In genomic region chr11:123478352-123478986, GRCh38 we compare ENCODE assay signal across 8 cellular contexts. TPM values are rescaled to one million over a fixed set of nuclear protein-coding genes. Genes with fewer than 3 reads are reported as not detected.
DNase-seq lines count a peak whose midpoint lies in the region; ATAC-seq and TF ChIP-seq lines count a peak whose summit lies in the region.

No MANE protein-coding gene starts in this region.

- H3F3A ChIP-seq in SK-N-SH (replicated peaks; ENCODE audit: insufficient read depth): peaks cover 16% of the 10 kb centered on the region

- no peaks in the 10 kb centered on the region for H3K27me3 ChIP-seq in SK-N-SH (ENCODE audit: insufficient read depth)
- peaks cover 5% of the 10 kb centered on the region for H3K27me3 ChIP-seq in mammary epithelial cell (ENCODE audit: insufficient read depth, low read length)

- H3K9me2 ChIP-seq in SK-N-SH: no peaks in the 10 kb centered on the region

- no TSS peak for BruUV-seq in mammary epithelial cell (replicated peaks; lab: Mats Ljungman, UMichigan)

- DNase-seq in activated naive CD4-positive, alpha-beta T cell treated with Interleukin-2 at 50 U/mL for 16 hours: peak; percentile 26
- DNase-seq in activated naive CD4-positive, alpha-beta T cell treated with anti-CD3 and anti-CD28 coated beads, Interleukin-2, amount 50 U/mL, for 16 hours: no peak
- DNase-seq in NCI-H1105 (lab: John Stamatoyannopoulos, UW) (peak; percentile 79), SK-N-SH (peak; percentile 76), mammary epithelial cell (peak; percentile 37), iris pigment epithelial cell (ENCODE audit: low read depth) (peak; percentile 75), smooth muscle cell of the brain vasculature (ENCODE audit: low read depth, low spot score) (peak; percentile 68)

- POLR2A ChIA-PET in SK-N-SH (lab: Yijun Ruan, JAX): interaction anchor here (1.0 kb wide), 1 partner anchor 375 kb away, joined by 3 read pairs; no protein-coding TSS in a partner anchor

- CTCF ChIA-PET in SK-N-SH (lab: Yijun Ruan, JAX): interaction anchor here (0.7 to 9.5 kb wide), 70 partner anchors 9 to 615 kb away, joined by 3 to 198 read pairs (median 4); partner anchors contain the start of gene GRAMD1B
- CTCF ChIA-PET in mammary epithelial cell (lab: Charles Lee; ENCODE audit: low non-redundant PET): interaction anchor here (0.5 to 1.0 kb wide), 2 partner anchors 71 to 206 kb away, joined by 5 to 13 read pairs; no protein-coding TSS in a partner anchor

- no peaks in the 10 kb centered on the region for H3K9me3 ChIP-seq in SK-N-SH
- no peaks in the 10 kb centered on the region for H3K9me3 ChIP-seq in mammary epithelial cell (replicated peaks; ENCODE audit: insufficient read depth, low read length)

- dilution Hi-C loops in mammary epithelial cell (cut with HindIII; ENCODE audit: low sequenced_read_pairs): no loop called here

- no peak overlapping the region for H3K9ac ChIP-seq in SK-N-SH
- no peak overlapping the region for H3K9ac ChIP-seq in mammary epithelial cell (ENCODE audit: insufficient read depth, low read length)

- intact Hi-C loops in mammary epithelial cell (cut with micrococcal nuclease): loop anchor here (1.0 to 5.0 kb wide), 6 partner anchors 71 to 616 kb away; no protein-coding TSS in a partner anchor

- peak overlapping the region in 1 of 2 experiments; percentile 21; a peak in 1 of 4 replicates for H3K27ac ChIP-seq in SK-N-SH (ENCODE audit: low read depth in 2 of 2, low read length in 1 of 2)
- no peak overlapping the region for H3K27ac ChIP-seq in mammary epithelial cell (ENCODE audit: insufficient read depth, low read depth, low read length)

- H2AFZ ChIP-seq in SK-N-SH (ENCODE audit: low read depth) (peak overlapping the region; percentile 71), mammary epithelial cell (ENCODE audit: low read depth, low read length) (peak overlapping the region; percentile 71)

- 24% methylated on average over 5 of the region's 5 CpGs for whole genome bisulfite sequencing in SK-N-SH (ENCODE audit: low lambda C conversion rate)
- 18% methylated on average over 5 of the region's 5 CpGs for WGBS in mammary epithelial cell (ENCODE audit: low coverage, missing lambda C conversion rate)

- ATAC-seq in HG03342 (IDR thresholded peaks at IDR 0.05; ENCODE audit: unreplicated experiment): no peak

- peak; percentile 93 for TF ChIP-seq RAD21 in SK-N-SH (IDR thresholded peaks at IDR 0.05; ENCODE audit: low read length)

- H4K20me1 ChIP-seq in SK-N-SH (ENCODE audit: insufficient read depth) (no peaks in the 10 kb centered on the region), mammary epithelial cell (ENCODE audit: insufficient read depth, low read length) (no peaks in the 10 kb centered on the region)

- in situ Hi-C loops in mammary epithelial cell (cut with MboI; ENCODE audit: low sequenced_read_pairs in 2 of 2): loop anchor here (5.0 to 25.0 kb wide), 3 partner anchors 71 to 366 kb away; no protein-coding TSS in a partner anchor

- H3K4me2 ChIP-seq in SK-N-SH (no peak overlapping the region), mammary epithelial cell (ENCODE audit: insufficient read depth, low read depth, low read length) (no peak overlapping the region)

- H3K79me2 ChIP-seq in SK-N-SH (ENCODE audit: insufficient read depth) (peaks cover 8% of the 10 kb centered on the region; the same call in 1 of the 2 replicates), mammary epithelial cell (ENCODE audit: insufficient read depth, low read length) (no peaks in the 10 kb centered on the region)

- peak; percentile 79 for TF ChIP-seq CTCF in SK-N-SH (IDR thresholded peaks at IDR 0.05)
- TF ChIP-seq CTCF in mammary epithelial cell (conservative IDR thresholded peaks at IDR 0.05 in 1 of 2, IDR thresholded peaks at IDR 0.05 in 1 of 2; ENCODE audit: extremely low read depth in 1 of 2, insufficient read depth in 1 of 2, low read depth in 1 of 2, low read length in 2 of 2): peak; percentile 59 to 71

- H3K4me1 ChIP-seq in SK-N-SH (ENCODE audit: control insufficient read depth in 1 of 2, insufficient read depth in 2 of 2, low read depth in 1 of 2, low read length in 1 of 2) (peaks cover 10 to 28% of the 10 kb centered on the region in 2 experiments; a peak in 3 of 4 replicates), mammary epithelial cell (ENCODE audit: insufficient read depth, low read length) (peaks cover 4% of the 10 kb centered on the region)

- no peak for TF ChIP-seq EP300 in SK-N-SH (IDR thresholded peaks at IDR 0.05; ENCODE audit: borderline replicate concordance in 1 of 2, low read depth in 1 of 2, low read length in 1 of 2)

- peaks cover 0 to 10% of the 10 kb centered on the region in 2 experiments for H3K36me3 ChIP-seq in SK-N-SH (replicated peaks in 1 of 2; ENCODE audit: control insufficient read depth in 1 of 2, insufficient read depth in 2 of 2, low read length in 1 of 2)
- H3K36me3 ChIP-seq in mammary epithelial cell (ENCODE audit: insufficient read depth, low read length): no peaks in the 10 kb centered on the region

- H3K4me3 ChIP-seq in SK-N-SH (ENCODE audit: low read depth in 2 of 2, low read length in 1 of 2): no peak overlapping the region
- H3K4me3 ChIP-seq in mammary epithelial cell (replicated peaks in 1 of 3; ENCODE audit: insufficient read depth in 1 of 3, low read depth in 2 of 3, low read length in 3 of 3): no peak overlapping the region

TF ChIP-seq in SK-N-SH, 30 proteins besides CTCF, POLR2A, EP300 and RAD21 (continues in another document):
- TF ChIP-seq NRF1 (IDR thresholded peaks at IDR 0.05; ENCODE audit: low read depth, low read length) (no peak), FOSL2 (IDR thresholded peaks at IDR 0.05; ENCODE audit: borderline replicate concordance, low read depth) (no peak), GABPA (IDR thresholded peaks at IDR 0.05; ENCODE audit: low read depth) (peak; percentile 55; the same call in 1 of the 2 replicates), FOXM1 (IDR thresholded peaks at IDR 0.05; ENCODE audit: low read depth) (no peak), TEAD4 (IDR thresholded peaks at IDR 0.05; ENCODE audit: borderline replicate concordance, insufficient read depth) (no peak), FOXJ3 (CRISPR knock-in tag; IDR thresholded peaks at IDR 0.05) (no peak), RFX5 (IDR thresholded peaks at IDR 0.05; ENCODE audit: low read length) (no peak), CHD2 (IDR thresholded peaks at IDR 0.05; ENCODE audit: low read length, partially characterized antibody) (peak; percentile 38), SMC3 (IDR thresholded peaks at IDR 0.05; ENCODE audit: low read depth, low read length) (peak; percentile 83), SIN3A (IDR thresholded peaks at IDR 0.05; ENCODE audit: borderline replicate concordance, low read depth, low read length) (no peak), YY1 (IDR thresholded peaks at IDR 0.05; ENCODE audit: low read depth) (no peak), TAF1 (IDR thresholded peaks at IDR 0.05; ENCODE audit: borderline replicate concordance, low read depth, low read length) (no peak)
- TF ChIP-seq, protein P1, sequence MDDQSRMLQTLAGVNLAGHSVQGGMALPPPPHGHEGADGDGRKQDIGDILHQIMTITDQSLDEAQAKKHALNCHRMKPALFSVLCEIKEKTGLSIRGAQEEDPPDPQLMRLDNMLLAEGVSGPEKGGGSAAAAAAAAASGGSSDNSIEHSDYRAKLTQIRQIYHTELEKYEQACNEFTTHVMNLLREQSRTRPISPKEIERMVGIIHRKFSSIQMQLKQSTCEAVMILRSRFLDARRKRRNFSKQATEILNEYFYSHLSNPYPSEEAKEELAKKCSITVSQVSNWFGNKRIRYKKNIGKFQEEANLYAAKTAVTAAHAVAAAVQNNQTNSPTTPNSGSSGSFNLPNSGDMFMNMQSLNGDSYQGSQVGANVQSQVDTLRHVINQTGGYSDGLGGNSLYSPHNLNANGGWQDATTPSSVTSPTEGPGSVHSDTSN (IDR thresholded peaks at IDR 0.05): no peak
- TF ChIP-seq, protein P2, sequence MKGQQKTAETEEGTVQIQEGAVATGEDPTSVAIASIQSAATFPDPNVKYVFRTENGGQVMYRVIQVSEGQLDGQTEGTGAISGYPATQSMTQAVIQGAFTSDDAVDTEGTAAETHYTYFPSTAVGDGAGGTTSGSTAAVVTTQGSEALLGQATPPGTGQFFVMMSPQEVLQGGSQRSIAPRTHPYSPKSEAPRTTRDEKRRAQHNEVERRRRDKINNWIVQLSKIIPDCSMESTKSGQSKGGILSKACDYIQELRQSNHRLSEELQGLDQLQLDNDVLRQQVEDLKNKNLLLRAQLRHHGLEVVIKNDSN (IDR thresholded peaks at IDR 0.05; ENCODE audit: borderline replicate concordance, low read depth): no peak
- TF ChIP-seq, protein P3, sequence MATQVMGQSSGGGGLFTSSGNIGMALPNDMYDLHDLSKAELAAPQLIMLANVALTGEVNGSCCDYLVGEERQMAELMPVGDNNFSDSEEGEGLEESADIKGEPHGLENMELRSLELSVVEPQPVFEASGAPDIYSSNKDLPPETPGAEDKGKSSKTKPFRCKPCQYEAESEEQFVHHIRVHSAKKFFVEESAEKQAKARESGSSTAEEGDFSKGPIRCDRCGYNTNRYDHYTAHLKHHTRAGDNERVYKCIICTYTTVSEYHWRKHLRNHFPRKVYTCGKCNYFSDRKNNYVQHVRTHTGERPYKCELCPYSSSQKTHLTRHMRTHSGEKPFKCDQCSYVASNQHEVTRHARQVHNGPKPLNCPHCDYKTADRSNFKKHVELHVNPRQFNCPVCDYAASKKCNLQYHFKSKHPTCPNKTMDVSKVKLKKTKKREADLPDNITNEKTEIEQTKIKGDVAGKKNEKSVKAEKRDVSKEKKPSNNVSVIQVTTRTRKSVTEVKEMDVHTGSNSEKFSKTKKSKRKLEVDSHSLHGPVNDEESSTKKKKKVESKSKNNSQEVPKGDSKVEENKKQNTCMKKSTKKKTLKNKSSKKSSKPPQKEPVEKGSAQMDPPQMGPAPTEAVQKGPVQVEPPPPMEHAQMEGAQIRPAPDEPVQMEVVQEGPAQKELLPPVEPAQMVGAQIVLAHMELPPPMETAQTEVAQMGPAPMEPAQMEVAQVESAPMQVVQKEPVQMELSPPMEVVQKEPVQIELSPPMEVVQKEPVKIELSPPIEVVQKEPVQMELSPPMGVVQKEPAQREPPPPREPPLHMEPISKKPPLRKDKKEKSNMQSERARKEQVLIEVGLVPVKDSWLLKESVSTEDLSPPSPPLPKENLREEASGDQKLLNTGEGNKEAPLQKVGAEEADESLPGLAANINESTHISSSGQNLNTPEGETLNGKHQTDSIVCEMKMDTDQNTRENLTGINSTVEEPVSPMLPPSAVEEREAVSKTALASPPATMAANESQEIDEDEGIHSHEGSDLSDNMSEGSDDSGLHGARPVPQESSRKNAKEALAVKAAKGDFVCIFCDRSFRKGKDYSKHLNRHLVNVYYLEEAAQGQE (IDR thresholded peaks at IDR 0.05; ENCODE audit: low read depth, low read length): no peak

RNA-seq across cellular contexts. Expression of gene GRAMD1B, which starts 48.4 kb away (rescaled TPM):
- 14.0 and 14.5 TPM in 2 replicates for polyA plus RNA-seq in SK-N-SH (2012; rRNA removed)
- 7.1 and 8.4 TPM in 2 replicates for polyA plus RNA-seq in SK-N-SH (2012; cell fraction: cytosol; rRNA removed)
- 40.4 and 41.9 TPM in 2 replicates for polyA plus RNA-seq in SK-N-SH (2012; cell fraction: nucleus; rRNA removed)
- under 1 TPM in 1 of 2 donors, not detected in 1; 0.17 TPM for total RNA-seq in mammary epithelial cell
- 0.05 TPM for polyA plus RNA-seq in mammary epithelial cell
- not detected for polyA minus RNA-seq in mammary epithelial cell
